Comparison of ENCODE assay signal across 1 cellular context in the genomic region with DNA sequence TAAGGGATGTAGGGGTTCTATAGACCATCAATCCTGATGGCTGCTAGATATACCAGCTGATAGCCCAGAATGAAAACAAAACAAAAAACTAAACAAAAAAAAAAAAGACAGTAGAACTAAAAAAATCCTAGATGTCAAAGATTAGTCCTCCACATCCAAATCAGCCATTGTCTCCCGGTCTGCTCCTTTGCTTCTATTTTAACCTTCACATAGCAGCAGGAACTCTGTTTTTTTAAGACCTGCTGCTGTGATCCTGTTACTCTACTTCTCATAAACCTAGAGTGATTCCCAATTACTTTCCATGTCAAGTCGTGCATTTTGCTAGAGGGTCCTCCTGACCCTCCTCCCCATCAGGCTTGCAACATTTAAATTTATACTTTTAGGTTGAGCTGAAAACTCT.
TF ChIP-seq lines count a peak whose summit lies in the region.

No MANE protein-coding gene starts in this region.

TF ChIP-seq in GM23338, 12 proteins besides CTCF, POLR2A, EP300 and RAD21 (continued from another document):
- TF ChIP-seq, protein P1, sequence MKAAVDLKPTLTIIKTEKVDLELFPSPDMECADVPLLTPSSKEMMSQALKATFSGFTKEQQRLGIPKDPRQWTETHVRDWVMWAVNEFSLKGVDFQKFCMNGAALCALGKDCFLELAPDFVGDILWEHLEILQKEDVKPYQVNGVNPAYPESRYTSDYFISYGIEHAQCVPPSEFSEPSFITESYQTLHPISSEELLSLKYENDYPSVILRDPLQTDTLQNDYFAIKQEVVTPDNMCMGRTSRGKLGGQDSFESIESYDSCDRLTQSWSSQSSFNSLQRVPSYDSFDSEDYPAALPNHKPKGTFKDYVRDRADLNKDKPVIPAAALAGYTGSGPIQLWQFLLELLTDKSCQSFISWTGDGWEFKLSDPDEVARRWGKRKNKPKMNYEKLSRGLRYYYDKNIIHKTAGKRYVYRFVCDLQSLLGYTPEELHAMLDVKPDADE (IDR thresholded peaks at IDR 0.05): no peak
- TF ChIP-seq, protein P2, sequence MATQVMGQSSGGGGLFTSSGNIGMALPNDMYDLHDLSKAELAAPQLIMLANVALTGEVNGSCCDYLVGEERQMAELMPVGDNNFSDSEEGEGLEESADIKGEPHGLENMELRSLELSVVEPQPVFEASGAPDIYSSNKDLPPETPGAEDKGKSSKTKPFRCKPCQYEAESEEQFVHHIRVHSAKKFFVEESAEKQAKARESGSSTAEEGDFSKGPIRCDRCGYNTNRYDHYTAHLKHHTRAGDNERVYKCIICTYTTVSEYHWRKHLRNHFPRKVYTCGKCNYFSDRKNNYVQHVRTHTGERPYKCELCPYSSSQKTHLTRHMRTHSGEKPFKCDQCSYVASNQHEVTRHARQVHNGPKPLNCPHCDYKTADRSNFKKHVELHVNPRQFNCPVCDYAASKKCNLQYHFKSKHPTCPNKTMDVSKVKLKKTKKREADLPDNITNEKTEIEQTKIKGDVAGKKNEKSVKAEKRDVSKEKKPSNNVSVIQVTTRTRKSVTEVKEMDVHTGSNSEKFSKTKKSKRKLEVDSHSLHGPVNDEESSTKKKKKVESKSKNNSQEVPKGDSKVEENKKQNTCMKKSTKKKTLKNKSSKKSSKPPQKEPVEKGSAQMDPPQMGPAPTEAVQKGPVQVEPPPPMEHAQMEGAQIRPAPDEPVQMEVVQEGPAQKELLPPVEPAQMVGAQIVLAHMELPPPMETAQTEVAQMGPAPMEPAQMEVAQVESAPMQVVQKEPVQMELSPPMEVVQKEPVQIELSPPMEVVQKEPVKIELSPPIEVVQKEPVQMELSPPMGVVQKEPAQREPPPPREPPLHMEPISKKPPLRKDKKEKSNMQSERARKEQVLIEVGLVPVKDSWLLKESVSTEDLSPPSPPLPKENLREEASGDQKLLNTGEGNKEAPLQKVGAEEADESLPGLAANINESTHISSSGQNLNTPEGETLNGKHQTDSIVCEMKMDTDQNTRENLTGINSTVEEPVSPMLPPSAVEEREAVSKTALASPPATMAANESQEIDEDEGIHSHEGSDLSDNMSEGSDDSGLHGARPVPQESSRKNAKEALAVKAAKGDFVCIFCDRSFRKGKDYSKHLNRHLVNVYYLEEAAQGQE (IDR thresholded peaks at IDR 0.05; ENCODE audit: unreplicated experiment): no peak
- TF ChIP-seq POLR2AphosphoS5 (IDR thresholded peaks at IDR 0.05; ENCODE audit: low read depth) (no peak), EZH2 (IDR thresholded peaks at IDR 0.05; ENCODE audit: low read depth, unreplicated experiment) (no peak), ZNF114 (CRISPR knock-in tag; IDR thresholded peaks at IDR 0.05) (no peak), NANOG (IDR thresholded peaks at IDR 0.05; ENCODE audit: borderline replicate concordance) (no peak), JUNB (IDR thresholded peaks at IDR 0.05; ENCODE audit: unreplicated experiment) (no peak), CREB1 (CRISPR knock-in tag; IDR thresholded peaks at IDR 0.05; ENCODE audit: low read depth) (no peak)
- TF ChIP-seq, protein P3, sequence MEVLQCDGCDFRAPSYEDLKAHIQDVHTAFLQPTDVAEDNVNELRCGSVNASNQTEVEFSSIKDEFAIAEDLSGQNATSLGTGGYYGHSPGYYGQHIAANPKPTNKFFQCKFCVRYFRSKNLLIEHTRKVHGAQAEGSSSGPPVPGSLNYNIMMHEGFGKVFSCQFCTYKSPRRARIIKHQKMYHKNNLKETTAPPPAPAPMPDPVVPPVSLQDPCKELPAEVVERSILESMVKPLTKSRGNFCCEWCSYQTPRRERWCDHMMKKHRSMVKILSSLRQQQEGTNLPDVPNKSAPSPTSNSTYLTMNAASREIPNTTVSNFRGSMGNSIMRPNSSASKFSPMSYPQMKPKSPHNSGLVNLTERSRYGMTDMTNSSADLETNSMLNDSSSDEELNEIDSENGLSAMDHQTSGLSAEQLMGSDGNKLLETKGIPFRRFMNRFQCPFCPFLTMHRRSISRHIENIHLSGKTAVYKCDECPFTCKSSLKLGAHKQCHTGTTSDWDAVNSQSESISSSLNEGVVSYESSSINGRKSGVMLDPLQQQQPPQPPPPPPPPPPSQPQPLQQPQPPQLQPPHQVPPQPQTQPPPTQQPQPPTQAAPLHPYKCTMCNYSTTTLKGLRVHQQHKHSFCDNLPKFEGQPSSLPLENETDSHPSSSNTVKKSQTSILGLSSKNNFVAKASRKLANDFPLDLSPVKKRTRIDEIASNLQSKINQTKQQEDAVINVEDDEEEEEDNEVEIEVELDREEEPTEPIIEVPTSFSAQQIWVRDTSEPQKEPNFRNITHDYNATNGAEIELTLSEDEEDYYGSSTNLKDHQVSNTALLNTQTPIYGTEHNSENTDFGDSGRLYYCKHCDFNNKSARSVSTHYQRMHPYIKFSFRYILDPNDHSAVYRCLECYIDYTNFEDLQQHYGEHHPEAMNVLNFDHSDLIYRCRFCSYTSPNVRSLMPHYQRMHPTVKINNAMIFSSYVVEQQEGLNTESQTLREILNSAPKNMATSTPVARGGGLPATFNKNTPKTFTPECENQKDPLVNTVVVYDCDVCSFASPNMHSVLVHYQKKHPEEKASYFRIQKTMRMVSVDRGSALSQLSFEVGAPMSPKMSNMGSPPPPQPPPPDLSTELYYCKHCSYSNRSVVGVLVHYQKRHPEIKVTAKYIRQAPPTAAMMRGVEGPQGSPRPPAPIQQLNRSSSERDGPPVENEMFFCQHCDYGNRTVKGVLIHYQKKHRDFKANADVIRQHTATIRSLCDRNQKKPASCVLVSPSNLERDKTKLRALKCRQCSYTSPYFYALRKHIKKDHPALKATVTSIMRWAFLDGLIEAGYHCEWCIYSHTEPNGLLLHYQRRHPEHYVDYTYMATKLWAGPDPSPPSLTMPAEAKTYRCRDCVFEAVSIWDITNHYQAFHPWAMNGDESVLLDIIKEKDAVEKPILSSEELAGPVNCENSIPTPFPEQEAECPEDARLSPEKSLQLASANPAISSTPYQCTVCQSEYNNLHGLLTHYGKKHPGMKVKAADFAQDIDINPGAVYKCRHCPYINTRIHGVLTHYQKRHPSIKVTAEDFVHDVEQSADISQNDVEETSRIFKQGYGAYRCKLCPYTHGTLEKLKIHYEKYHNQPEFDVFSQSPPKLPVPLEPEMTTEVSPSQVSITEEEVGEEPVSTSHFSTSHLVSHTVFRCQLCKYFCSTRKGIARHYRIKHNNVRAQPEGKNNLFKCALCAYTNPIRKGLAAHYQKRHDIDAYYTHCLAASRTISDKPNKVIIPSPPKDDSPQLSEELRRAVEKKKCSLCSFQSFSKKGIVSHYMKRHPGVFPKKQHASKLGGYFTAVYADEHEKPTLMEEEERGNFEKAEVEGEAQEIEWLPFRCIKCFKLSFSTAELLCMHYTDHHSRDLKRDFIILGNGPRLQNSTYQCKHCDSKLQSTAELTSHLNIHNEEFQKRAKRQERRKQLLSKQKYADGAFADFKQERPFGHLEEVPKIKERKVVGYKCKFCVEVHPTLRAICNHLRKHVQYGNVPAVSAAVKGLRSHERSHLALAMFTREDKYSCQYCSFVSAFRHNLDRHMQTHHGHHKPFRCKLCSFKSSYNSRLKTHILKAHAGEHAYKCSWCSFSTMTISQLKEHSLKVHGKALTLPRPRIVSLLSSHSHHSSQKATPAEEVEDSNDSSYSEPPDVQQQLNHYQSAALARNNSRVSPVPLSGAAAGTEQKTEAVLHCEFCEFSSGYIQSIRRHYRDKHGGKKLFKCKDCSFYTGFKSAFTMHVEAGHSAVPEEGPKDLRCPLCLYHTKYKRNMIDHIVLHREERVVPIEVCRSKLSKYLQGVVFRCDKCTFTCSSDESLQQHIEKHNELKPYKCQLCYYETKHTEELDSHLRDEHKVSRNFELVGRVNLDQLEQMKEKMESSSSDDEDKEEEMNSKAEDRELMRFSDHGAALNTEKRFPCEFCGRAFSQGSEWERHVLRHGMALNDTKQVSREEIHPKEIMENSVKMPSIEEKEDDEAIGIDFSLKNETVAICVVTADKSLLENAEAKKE (CRISPR knock-in tag; IDR thresholded peaks at IDR 0.05): no peak
TF ChIP-seq in GM23338: peak in this region for 0.
